Comparison of ENCODE assay signal across 26 cellular contexts in the genomic region with DNA sequence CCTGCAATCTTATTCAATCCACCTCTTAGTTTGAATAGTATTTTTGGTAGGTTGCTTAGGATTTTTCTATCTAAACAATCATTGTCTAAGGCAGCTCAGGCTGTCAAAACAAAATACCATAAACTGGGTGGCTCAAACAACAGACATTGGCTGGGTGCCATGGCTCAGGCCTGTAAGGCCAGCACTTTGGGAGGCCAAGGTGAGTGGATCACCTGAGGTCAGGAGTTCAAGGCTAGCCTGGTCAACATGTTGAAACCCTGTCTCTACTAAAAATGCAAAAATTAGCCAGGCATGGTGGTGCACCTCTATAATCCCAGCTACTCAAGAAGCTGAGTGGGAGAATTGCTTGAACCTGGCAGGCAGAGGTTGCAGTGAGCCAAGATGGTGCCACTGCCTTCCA.
"Had no signal": no experiment of that assay in that cellular context is flagged by ENCODE, and none has a peak within 500 bp of the region (broad histone marks: within the 10 kb centered on the region; RNA-seq: fewer than 3 reads in every experiment).

No MANE protein-coding gene starts in this region.

- H3K36me3 Mint-ChIP-seq: activated CD4-positive, alpha-beta memory T cell treated with anti-CD3 and anti-CD28 coated beads for 36 hours; activated naive CD8-positive, alpha-beta T cell had no signal

- H3K4me1 ChIP-seq: colonic mucosa had no signal

- H3K9me3 ChIP-seq: colonic mucosa had no signal

- H3K4me3 Mint-ChIP-seq: activated B cell treated with CpG ODN at 0.5 μM for 24 hours; activated CD4-positive, alpha-beta memory T cell treated with anti-CD3 and anti-CD28 coated beads for 36 hours; activated CD4-positive, alpha-beta T cell treated with anti-CD3 and anti-CD28 coated beads for 36 hours; activated CD4-positive, alpha-beta T cell treated with anti-CD3 and anti-CD28 coated beads, Interleukin-2, amount 10 ng/mL, durations not matched to agents 24 days and 14 days; activated CD8-positive, alpha-beta T cell treated with anti-CD3 and anti-CD28 coated beads, Interleukin-2, amount 10 ng/mL, durations not matched to agents 7 days and 5 days; activated naive CD8-positive, alpha-beta T cell; activated T-cell treated with anti-CD3 and anti-CD28 coated beads, Interleukin-2, amount 50 U/mL, for 4 hours; activated T-helper 17 cell treated with anti-CD3 and anti-CD28 coated beads, Interleukin-2, amount 50 U/mL, for 72 hours; central memory CD8-positive, alpha-beta T cell; T-helper 17 cell; T-helper 2 cell treated with Interferon-gamma antibody and Interleukin-4, amounts not matched to agents 5 μg/mL and 100 μg/mL, for 36 hours had no signal

- H3K4me1 Mint-ChIP-seq: activated B cell treated with CpG ODN at 0.5 μM for 24 hours; activated CD4-positive, alpha-beta T cell treated with anti-CD3 and anti-CD28 coated beads for 36 hours; activated CD4-positive, alpha-beta T cell treated with anti-CD3 and anti-CD28 coated beads, Interleukin-2, amount 10 ng/mL, durations not matched to agents 24 days and 14 days; activated T-helper 17 cell treated with anti-CD3 and anti-CD28 coated beads, Interleukin-2, amount 50 U/mL, for 72 hours; central memory CD8-positive, alpha-beta T cell had no signal

- H3K4me3 ChIP-seq: colonic mucosa had no signal

- H3K9me3 Mint-ChIP-seq: activated B cell treated with CpG ODN at 0.5 μM for 24 hours; activated CD4-positive, alpha-beta memory T cell treated with anti-CD3 and anti-CD28 coated beads for 36 hours; activated T-cell treated with anti-CD3 and anti-CD28 coated beads, Interleukin-2, amount 50 U/mL, for 4 hours; central memory CD8-positive, alpha-beta T cell; T-helper 2 cell treated with Interferon-gamma antibody and Interleukin-4, amounts not matched to agents 5 μg/mL and 100 μg/mL, for 36 hours had no signal

- H3K27ac ChIP-seq: brain microvascular endothelial cell, colonic mucosa, epithelial cell of prostate, WERI-Rb-1 had no signal

- ATAC-seq: activated CD4-positive, alpha-beta T cell treated with anti-CD3 and anti-CD28 coated beads for 36 hours; activated CD8-positive, alpha-beta T cell treated with anti-CD3 and anti-CD28 coated beads, Interleukin-2, amount 10 ng/mL, durations not matched to agents 7 days and 5 days; activated T-cell treated with anti-CD3 and anti-CD28 coated beads, Interleukin-2, amount 50 U/mL, for 4 hours; activated T-helper 17 cell treated with anti-CD3 and anti-CD28 coated beads, Interleukin-2, amount 50 U/mL, for 72 hours; T-helper 17 cell had no signal

- H3K36me3 ChIP-seq: brain microvascular endothelial cell, colonic mucosa, WERI-Rb-1 had no signal

- H3K27me3 ChIP-seq: brain microvascular endothelial cell, colonic mucosa had no signal

- DNase-seq: activated B cell treated with CpG ODN at 0.5 μM for 24 hours; activated CD4-positive, alpha-beta memory T cell treated with anti-CD3 and anti-CD28 coated beads for 36 hours; activated CD4-positive, alpha-beta T cell treated with anti-CD3 and anti-CD28 coated beads for 36 hours; activated CD4-positive, alpha-beta T cell treated with anti-CD3 and anti-CD28 coated beads, Interleukin-2, amount 10 ng/mL, durations not matched to agents 24 days and 14 days; activated CD4-positive, CD25-positive, alpha-beta regulatory T cell treated with anti-CD3 and anti-CD28 coated beads, Interleukin-2, amount 50 U/mL, for 72 hours; activated CD8-positive, alpha-beta T cell treated with anti-CD3 and anti-CD28 coated beads, Interleukin-2, amount 10 ng/mL, durations not matched to agents 7 days and 5 days; activated effector memory CD4-positive, alpha-beta T cell treated with Interleukin-2 at 50 U/mL for 16 hours; activated gamma-delta T cell treated with Interleukin-2 at 50 U/mL for 16 hours; activated naive CD4-positive, alpha-beta T cell treated with anti-CD3 and anti-CD28 coated beads, Interleukin-2, amount 50 U/mL, for 16 hours; activated naive CD4-positive, alpha-beta T cell treated with Interleukin-2 at 50 U/mL for 16 hours; activated T-cell treated with anti-CD3 and anti-CD28 coated beads, Interleukin-2, amount 50 U/mL, for 4 hours; amniotic stem cell; anterior cingulate cortex; brain microvascular endothelial cell; colonic mucosa; effector CD8-positive, alpha-beta T cell; foreskin fibroblast; T-helper 1 cell; T-helper 17 cell; T1000; WERI-Rb-1 had no signal

- H3K27ac Mint-ChIP-seq: activated B cell treated with CpG ODN at 0.5 μM for 24 hours; activated CD4-positive, alpha-beta memory T cell treated with anti-CD3 and anti-CD28 coated beads for 36 hours; activated CD4-positive, alpha-beta T cell treated with anti-CD3 and anti-CD28 coated beads for 36 hours; activated CD4-positive, alpha-beta T cell treated with anti-CD3 and anti-CD28 coated beads, Interleukin-2, amount 10 ng/mL, durations not matched to agents 24 days and 14 days; activated CD8-positive, alpha-beta T cell treated with anti-CD3 and anti-CD28 coated beads, Interleukin-2, amount 10 ng/mL, durations not matched to agents 7 days and 5 days; activated naive CD8-positive, alpha-beta T cell; activated T-helper 17 cell treated with anti-CD3 and anti-CD28 coated beads, Interleukin-2, amount 50 U/mL, for 72 hours; T-helper 17 cell; T-helper 2 cell treated with Interferon-gamma antibody and Interleukin-4, amounts not matched to agents 5 μg/mL and 100 μg/mL, for 36 hours had no signal
